Comparison of ENCODE assay signal across 24 cellular contexts in genomic region chr1:23421343-23421742, GRCh38. TPM values are rescaled to one million over a fixed set of nuclear protein-coding genes. Genes with fewer than 3 reads are reported as not detected.
DNase-seq lines count a peak whose midpoint lies in the region; ATAC-seq and TF ChIP-seq lines count a peak whose summit lies in the region.
"Had no signal": no experiment of that assay in that cellular context is flagged by ENCODE, and none has a peak within 500 bp of the region (broad histone marks: within the 10 kb centered on the region; RNA-seq: fewer than 3 reads in every experiment).

No MANE protein-coding gene starts in this region.

- CTCF ChIA-PET in HEK293 (lab: Yijun Ruan, JAX), result interaction anchor here (0.7 to 4.1 kb wide), 3 partner anchors 17 to 39 kb away, joined by 3 to 18 read pairs (median 3); no protein-coding TSS in a partner anchor

- TF ChIP-seq CTCF in HEK293 (tag by site-specific recombination; IDR thresholded peaks at IDR 0.05) (no peak), adrenal gland (IDR thresholded peaks at IDR 0.05) (no peak), left lung (IDR thresholded peaks at IDR 0.05) (no peak), psoas muscle (IDR thresholded peaks at IDR 0.05) (no peak)

- TF ChIP-seq POLR2A in adrenal gland (IDR thresholded peaks at IDR 0.05), result no peak

- H3K27me3 ChIP-seq in adrenal gland (no peaks in the 10 kb centered on the region), left lung (peaks cover 0 to 38% of the 10 kb centered on the region in 2 donors), psoas muscle (ENCODE audit: insufficient read depth in 3 of 3, low read length in 2 of 3) (no peaks in the 10 kb centered on the region)

- H3K36me3 ChIP-seq in HEK293 (ENCODE audit: control insufficient read depth in 2 of 2, insufficient read depth in 1 of 2, low read length in 2 of 2), result peaks cover 0 to 7% of the 10 kb centered on the region in 2 experiments; a peak in 1 of 3 replicates
- peaks cover 0 to 7% of the 10 kb centered on the region in 2 donors for H3K36me3 ChIP-seq in adrenal gland (replicated peaks in 1 of 2)
- peaks cover 0 to 5% of the 10 kb centered on the region in 2 donors for H3K36me3 ChIP-seq in left lung
- peaks cover 0 to 13% of the 10 kb centered on the region in 2 donors for H3K36me3 ChIP-seq in psoas muscle (ENCODE audit: insufficient read depth in 1 of 2, low read depth in 1 of 2)

- 45 to 63% (median 57%) methylated on average over 3 of the region's 3 CpGs for WGBS in adrenal gland, 4 donors
- WGBS in psoas muscle, 3 donors, result 50 to 55% (median 52%) methylated on average over 3 of the region's 3 CpGs

- no peak for DNase-seq in adrenal gland
- DNase-seq in left lung, result no peak
- no peak for DNase-seq in psoas muscle
- no peak for DNase-seq in T1000 (lab: John Stamatoyannopoulos, UW)
- no peak for DNase-seq in NCI-H1417 (lab: John Stamatoyannopoulos, UW)
- DNase-seq in OCI-M1 (lab: John Stamatoyannopoulos, UW), result no peak
- DNase-seq: ACHN; activated CD4-positive, alpha-beta memory T cell treated with anti-CD3 and anti-CD28 coated beads for 36 hours; activated CD4-positive, CD25-positive, alpha-beta regulatory T cell treated with anti-CD3 and anti-CD28 coated beads, Interleukin-2, amount 50 U/mL, for 72 hours; activated naive CD4-positive, alpha-beta T cell treated with anti-CD3 and anti-CD28 coated beads, Interleukin-2, amount 10 ng/mL, durations not matched to agents 7 days and 5 days; amniotic stem cell; DMS 273 treated with DMSO at 0.1 percent for 48 hours; naive B cell; NCI-H1092; NCI-H1694 treated with DMSO at 0.1 percent for 48 hours; Right ventricle myocardium superior; stimulated activated CD4-positive, alpha-beta T cell treated with anti-CD3 and anti-CD28 coated beads, Interleukin-4, amount 100 ng/mL, for 24 hours; T-helper 17 cell had no signal

- POLR2A ChIA-PET in HEK293 (lab: Yijun Ruan, JAX), result interaction anchor here (0.6 kb wide), 1 partner anchor 109 kb away, joined by 4 read pairs; the partner anchor contains the start of gene E2F2

- no peak overlapping the region for H3K4me3 ChIP-seq in HEK293 (ENCODE audit: low read depth, low read length)
- H3K4me3 ChIP-seq in adrenal gland, result no peak overlapping the region
- H3K4me3 ChIP-seq in left lung, result no peak overlapping the region
- peak overlapping the region; percentile 75 for H3K4me3 ChIP-seq in psoas muscle
- H3K4me3 ChIP-seq: GM12878 had no signal

- intact Hi-C loops in adrenal gland (cut with DNase I) (loop anchor here in 1 of 2 donors (10.0 kb wide), 1 partner anchor 113 kb away; the partner anchor contains the start of gene E2F2), left lung (cut with DNase I) (no loop called here), psoas muscle (cut with DNase I) (loop anchor here in 1 of 2 donors (5.0 kb wide), 1 partner anchor 56 kb away; no protein-coding TSS in a partner anchor)

- H3K9me3 ChIP-seq in HEK293 (ENCODE audit: control insufficient read depth, insufficient read depth, low read depth, low read length), result no peaks in the 10 kb centered on the region
- H3K9me3 ChIP-seq in adrenal gland (replicated peaks in 1 of 3), result no peaks in the 10 kb centered on the region
- H3K9me3 ChIP-seq in left lung, result no peaks in the 10 kb centered on the region
- no peaks in the 10 kb centered on the region for H3K9me3 ChIP-seq in psoas muscle

- ATAC-seq in left lung, result no peak
- no peak for ATAC-seq in psoas muscle
- no peak for ATAC-seq in HG03342 (IDR thresholded peaks at IDR 0.05; ENCODE audit: unreplicated experiment)
- ATAC-seq: activated T-helper 17 cell treated with anti-CD3 and anti-CD28 coated beads, Interleukin-2, amount 50 U/mL, for 72 hours; GM12878; HCT116; T-helper 17 cell had no signal

- H3K4me1 ChIP-seq in HEK293 (ENCODE audit: control insufficient read depth, insufficient read depth, low read length) (no peaks in the 10 kb centered on the region), adrenal gland (replicated peaks in 1 of 2) (peaks cover 36 to 49% of the 10 kb centered on the region in 2 donors), left lung (peaks cover 18 to 35% of the 10 kb centered on the region in 2 donors), psoas muscle (peaks cover 50% of the 10 kb centered on the region)

- no peak overlapping the region for H3K27ac ChIP-seq in HEK293 (ENCODE audit: extremely low read depth, low read depth, low read length)
- peak overlapping the region in 3 of 5 donors; percentile 11 to 89 (median 87) for H3K27ac ChIP-seq in adrenal gland
- H3K27ac ChIP-seq in left lung, result peak overlapping the region; percentile 59 to 72
- peak overlapping the region; percentile 92 for H3K27ac ChIP-seq in psoas muscle

TF ChIP-seq in HEK293, 187 proteins besides CTCF, POLR2A, EP300 and RAD21:
- TF ChIP-seq ZNF112 (tag by site-specific recombination; IDR thresholded peaks at IDR 0.05) (peak; percentile 93), GLIS2 (tag by site-specific recombination; IDR thresholded peaks at IDR 0.05) (no peak)
TF ChIP-seq in HEK293: peak in this region for 1.

RNA-seq across cellular contexts. Expression of gene TCEA3, which starts 3.2 kb away (rescaled TPM):
- total RNA-seq in adrenal gland, result 100 to 1,000 TPM in 5 of 8 donors, 10 to 100 TPM in 3; 23.6 to 152 (median 115) TPM
- 100 to 1,000 TPM in 2 of 3 donors, 10 to 100 TPM in 1; 51.8 to 132 (median 102) TPM for polyA plus RNA-seq in adrenal gland
- 10 to 100 TPM; 28.3 to 43.2 TPM for total RNA-seq in left lung
- total RNA-seq in psoas muscle, result 100 to 1,000 TPM; 140 to 200 (median 170) TPM
- polyA plus RNA-seq in psoas muscle, result 100 to 1,000 TPM in 2 of 3 donors, 10 to 100 TPM in 1; 70.2 to 301 (median 195) TPM
- total RNA-seq: B cell had no signal

RNA-seq across cellular contexts. Expression of gene ZNF436, which starts 51.7 kb away (rescaled TPM):
- total RNA-seq in adrenal gland (10 to 100 TPM in 7 of 8 donors, 1 to 10 TPM in 1; 7.8 to 43.7 (median 25.1) TPM), left lung (10 to 100 TPM in 1 of 2 donors, 1 to 10 TPM in 1; 9.2 to 10.2 TPM), psoas muscle (10 to 100 TPM in 1 of 4 donors, 1 to 10 TPM in 3; 6.8 to 11.5 (median 8.6) TPM)
- polyA plus RNA-seq in adrenal gland (10 to 100 TPM; 10.1 to 16.2 (median 13.3) TPM), psoas muscle (1 to 10 TPM; 2.2 to 7.2 (median 3.1) TPM)
